ENCODE assay signal across 6 cellular contexts in genomic region chr1:143784239-143784882, GRCh38.
DNase-seq lines count a peak whose midpoint lies in the region; ATAC-seq lines count a peak whose summit lies in the region.
"Not testable (repeated sequence)": the region's sequence is repeated elsewhere in the genome, so short reads cannot be mapped to it uniquely, and the experiment has no call there.

No MANE protein-coding gene starts in this region.

- not testable (repeated sequence) for H3K9me3 Mint-ChIP-seq in activated CD4-positive, alpha-beta T cell treated with anti-CD3 and anti-CD28 coated beads for 36 hours (ENCODE audit: low read depth); activated T-cell treated with anti-CD3 and anti-CD28 coated beads, Interleukin-2, amount 50 U/mL, for 4 hours; activated naive CD8-positive, alpha-beta T cell treated with anti-CD3 and anti-CD28 coated beads, Interleukin-2, amount 10 ng/mL, durations not matched to agents 7 days and 5 days; effector memory CD8-positive, alpha-beta T cell; natural killer cell treated with Interleukin-12 subunit alpha and Interleukin-12 subunit beta and Interleukin-15 and Interleukin-18, amount 100 ng/mL, for 72 hours

- POLR2A ChIA-PET in activated CD4-positive, alpha-beta T cell treated with anti-CD3 and anti-CD28 coated beads for 36 hours (lab: Charles Lee); activated naive CD8-positive, alpha-beta T cell treated with anti-CD3 and anti-CD28 coated beads, Interleukin-2, amount 10 ng/mL, durations not matched to agents 7 days and 5 days (lab: Charles Lee): not testable (repeated sequence)

- not testable (repeated sequence) for H3K4me3 ChIP-seq in Jurkat, Clone E6-1 (ENCODE audit: low read length)

- CTCF ChIA-PET in activated CD4-positive, alpha-beta T cell treated with anti-CD3 and anti-CD28 coated beads for 36 hours (lab: Charles Lee), result not testable (repeated sequence)

- peak; percentile 72 for ATAC-seq in activated CD4-positive, alpha-beta T cell treated with anti-CD3 and anti-CD28 coated beads for 36 hours
- peak; percentile 52 to 55 for ATAC-seq in activated T-cell treated with anti-CD3 and anti-CD28 coated beads, Interleukin-2, amount 50 U/mL, for 4 hours
- peak; percentile 89 for ATAC-seq in activated naive CD8-positive, alpha-beta T cell treated with anti-CD3 and anti-CD28 coated beads, Interleukin-2, amount 10 ng/mL, durations not matched to agents 7 days and 5 days (ENCODE audit: low read depth)
- peak; percentile 97 for ATAC-seq in effector memory CD8-positive, alpha-beta T cell (replicated peaks)
- peak; percentile 57 to 65 for ATAC-seq in natural killer cell treated with Interleukin-12 subunit alpha and Interleukin-12 subunit beta and Interleukin-15 and Interleukin-18, amount 100 ng/mL, for 72 hours

- not testable (repeated sequence) for H3K4me1 Mint-ChIP-seq in activated CD4-positive, alpha-beta T cell treated with anti-CD3 and anti-CD28 coated beads for 36 hours; activated T-cell treated with anti-CD3 and anti-CD28 coated beads, Interleukin-2, amount 50 U/mL, for 4 hours (ENCODE audit: low read depth); activated naive CD8-positive, alpha-beta T cell treated with anti-CD3 and anti-CD28 coated beads, Interleukin-2, amount 10 ng/mL, durations not matched to agents 7 days and 5 days; effector memory CD8-positive, alpha-beta T cell (ENCODE audit: low read depth in 2 of 2); natural killer cell treated with Interleukin-12 subunit alpha and Interleukin-12 subunit beta and Interleukin-15 and Interleukin-18, amount 100 ng/mL, for 72 hours (ENCODE audit: low read depth in 2 of 2)

- peak; percentile 0 for DNase-seq in Jurkat, Clone E6-1 (ENCODE audit: low read depth, low spot score)
- not testable (repeated sequence) for DNase-seq in activated CD4-positive, alpha-beta T cell treated with anti-CD3 and anti-CD28 coated beads for 36 hours; activated T-cell treated with anti-CD3 and anti-CD28 coated beads, Interleukin-2, amount 50 U/mL, for 4 hours; activated naive CD8-positive, alpha-beta T cell treated with anti-CD3 and anti-CD28 coated beads, Interleukin-2, amount 10 ng/mL, durations not matched to agents 7 days and 5 days; effector memory CD8-positive, alpha-beta T cell; natural killer cell treated with Interleukin-12 subunit alpha and Interleukin-12 subunit beta and Interleukin-15 and Interleukin-18, amount 100 ng/mL, for 72 hours (ENCODE audit: low spot score)

- H3K27ac Mint-ChIP-seq in activated CD4-positive, alpha-beta T cell treated with anti-CD3 and anti-CD28 coated beads for 36 hours; activated naive CD8-positive, alpha-beta T cell treated with anti-CD3 and anti-CD28 coated beads, Interleukin-2, amount 10 ng/mL, durations not matched to agents 7 days and 5 days; effector memory CD8-positive, alpha-beta T cell; natural killer cell treated with Interleukin-12 subunit alpha and Interleukin-12 subunit beta and Interleukin-15 and Interleukin-18, amount 100 ng/mL, for 72 hours: not testable (repeated sequence)

- H3K4me3 Mint-ChIP-seq in activated CD4-positive, alpha-beta T cell treated with anti-CD3 and anti-CD28 coated beads for 36 hours; activated T-cell treated with anti-CD3 and anti-CD28 coated beads, Interleukin-2, amount 50 U/mL, for 4 hours; activated naive CD8-positive, alpha-beta T cell treated with anti-CD3 and anti-CD28 coated beads, Interleukin-2, amount 10 ng/mL, durations not matched to agents 7 days and 5 days; effector memory CD8-positive, alpha-beta T cell; natural killer cell treated with Interleukin-12 subunit alpha and Interleukin-12 subunit beta and Interleukin-15 and Interleukin-18, amount 100 ng/mL, for 72 hours: not testable (repeated sequence)

- intact Hi-C loops in activated CD4-positive, alpha-beta T cell treated with anti-CD3 and anti-CD28 coated beads for 36 hours (cut with DNase I, micrococcal nuclease), result not testable (repeated sequence)

- H3K27me3 Mint-ChIP-seq in activated CD4-positive, alpha-beta T cell treated with anti-CD3 and anti-CD28 coated beads for 36 hours; activated T-cell treated with anti-CD3 and anti-CD28 coated beads, Interleukin-2, amount 50 U/mL, for 4 hours (ENCODE audit: low read depth); activated naive CD8-positive, alpha-beta T cell treated with anti-CD3 and anti-CD28 coated beads, Interleukin-2, amount 10 ng/mL, durations not matched to agents 7 days and 5 days; effector memory CD8-positive, alpha-beta T cell; natural killer cell treated with Interleukin-12 subunit alpha and Interleukin-12 subunit beta and Interleukin-15 and Interleukin-18, amount 100 ng/mL, for 72 hours: not testable (repeated sequence)

- H3K36me3 Mint-ChIP-seq in activated CD4-positive, alpha-beta T cell treated with anti-CD3 and anti-CD28 coated beads for 36 hours (ENCODE audit: low read depth); activated T-cell treated with anti-CD3 and anti-CD28 coated beads, Interleukin-2, amount 50 U/mL, for 4 hours (ENCODE audit: insufficient read depth); activated naive CD8-positive, alpha-beta T cell treated with anti-CD3 and anti-CD28 coated beads, Interleukin-2, amount 10 ng/mL, durations not matched to agents 7 days and 5 days; effector memory CD8-positive, alpha-beta T cell (ENCODE audit: insufficient read depth); natural killer cell treated with Interleukin-12 subunit alpha and Interleukin-12 subunit beta and Interleukin-15 and Interleukin-18, amount 100 ng/mL, for 72 hours: not testable (repeated sequence)
